In genomic region chr12:42031847-42032564, GRCh38 we compare ENCODE assay signal across 39 cellular contexts.
"Had no signal": no experiment of that assay in that cellular context is flagged by ENCODE, and none has a peak within 500 bp of the region (broad histone marks: within the 10 kb centered on the region; RNA-seq: fewer than 3 reads in every experiment).

No MANE protein-coding gene starts in this region.

- H3K4me3 Mint-ChIP-seq: activated naive CD4-positive, alpha-beta T cell treated with anti-CD3 and anti-CD28 coated beads for 36 hours; activated naive CD4-positive, alpha-beta T cell treated with anti-CD3 and anti-CD28 coated beads, Interleukin-2, amount 10 ng/mL, durations not matched to agents 7 days and 5 days; activated naive CD4-positive, alpha-beta T cell treated with anti-CD3 and anti-CD28 coated beads, Interleukin-2, amount 50 U/mL, for 24 hours; activated naive CD8-positive, alpha-beta T cell; activated naive CD8-positive, alpha-beta T cell treated with anti-CD3 and anti-CD28 coated beads for 36 hours; activated naive CD8-positive, alpha-beta T cell treated with anti-CD3 and anti-CD28 coated beads, Interleukin-2, amount 10 ng/mL, durations not matched to agents 7 days and 5 days; activated naive CD8-positive, alpha-beta T cell treated with anti-CD3 and anti-CD28 coated beads, Interleukin-2, amount 50 U/mL, for 24 hours; activated T-cell treated with anti-CD3 and anti-CD28 coated beads, Interleukin-2, amount 50 U/mL, for 24 hours; activated T-cell treated with anti-CD3 and anti-CD28 coated beads, Interleukin-2, amount 50 U/mL, for 4 hours; activated T-cell treated with anti-CD3 and anti-CD28 coated beads, Interleukin-2, amount 50 U/mL, for 72 hours; activated T-helper 1 cell treated with anti-CD3 and anti-CD28 coated beads, Interleukin-12 subunit alpha, Interleukin-12 subunit beta, Interleukin-2, Interleukin-4 antibody, amounts not matched to agents 30 ng/mL and 10 ng/mL and 1 ng/mL, durations not matched to agents 14 hours and 24 hours and 36 hours; activated T-helper 17 cell treated with anti-CD3 and anti-CD28 coated beads, Interleukin-2, amount 50 U/mL, for 72 hours; brain; central memory CD8-positive, alpha-beta T cell had no signal

- DNase-seq: activated effector memory CD4-positive, alpha-beta T cell treated with anti-CD3 and anti-CD28 coated beads, Interleukin-2, amount 50 U/mL, for 16 hours; activated effector memory CD4-positive, alpha-beta T cell treated with Interleukin-2 at 50 U/mL for 16 hours; activated gamma-delta T cell; activated gamma-delta T cell treated with Interleukin-2 at 50 U/mL for 16 hours; activated naive CD4-positive, alpha-beta T cell; activated naive CD4-positive, alpha-beta T cell treated with anti-CD3 and anti-CD28 coated beads for 36 hours; activated naive CD4-positive, alpha-beta T cell treated with anti-CD3 and anti-CD28 coated beads, Interleukin-2, amount 10 ng/mL, durations not matched to agents 7 days and 5 days; activated naive CD4-positive, alpha-beta T cell treated with anti-CD3 and anti-CD28 coated beads, Interleukin-2, amount 50 U/mL, for 16 hours; activated naive CD4-positive, alpha-beta T cell treated with Interleukin-2 at 50 U/mL for 16 hours; activated naive CD8-positive, alpha-beta T cell treated with anti-CD3 and anti-CD28 coated beads for 36 hours; activated naive CD8-positive, alpha-beta T cell treated with anti-CD3 and anti-CD28 coated beads, Interleukin-2, amount 10 ng/mL, durations not matched to agents 7 days and 5 days; activated naive CD8-positive, alpha-beta T cell treated with anti-CD3 and anti-CD28 coated beads, Interleukin-2, amount 50 U/mL, for 24 hours; activated T-cell treated with anti-CD3 and anti-CD28 coated beads for 4 hours; activated T-cell treated with anti-CD3 and anti-CD28 coated beads, Interleukin-2, amount 50 U/mL, for 1 hour; activated T-cell treated with anti-CD3 and anti-CD28 coated beads, Interleukin-2, amount 50 U/mL, for 24 hours; activated T-cell treated with anti-CD3 and anti-CD28 coated beads, Interleukin-2, amount 50 U/mL, for 4 hours; activated T-cell treated with anti-CD3 and anti-CD28 coated beads, Interleukin-2, amount 50 U/mL, for 48 hours; activated T-cell treated with anti-CD3 and anti-CD28 coated beads, Interleukin-2, amount 50 U/mL, for 72 hours; adrenal gland; amniotic stem cell; amygdala; anterior cingulate cortex; aorta; body of pancreas; brain microvascular endothelial cell; caudate nucleus; central memory CD4-positive, alpha-beta T cell; cerebellar nuclear complex had no signal

- H3K36me3 ChIP-seq: adrenal gland, ascending aorta, brain microvascular endothelial cell, breast epithelium, cardiac muscle cell had no signal

- H3K27me3 ChIP-seq: adrenal gland, ascending aorta, body of pancreas, brain microvascular endothelial cell, breast epithelium, cardiac muscle cell had no signal

- H3K4me1 ChIP-seq: adrenal gland, ascending aorta, body of pancreas, breast epithelium had no signal

- H3K9me3 Mint-ChIP-seq: activated naive CD4-positive, alpha-beta T cell treated with anti-CD3 and anti-CD28 coated beads for 36 hours; activated naive CD4-positive, alpha-beta T cell treated with anti-CD3 and anti-CD28 coated beads, Interleukin-2, amount 10 ng/mL, durations not matched to agents 7 days and 5 days; activated naive CD4-positive, alpha-beta T cell treated with anti-CD3 and anti-CD28 coated beads, Interleukin-2, amount 50 U/mL, for 24 hours; activated naive CD4-positive, alpha-beta T cell treated with anti-CD3 and anti-CD28 coated beads, Interleukin-2, amount 50 U/mL, for 72 hours; activated naive CD8-positive, alpha-beta T cell treated with anti-CD3 and anti-CD28 coated beads, Interleukin-2, amount 10 ng/mL, durations not matched to agents 7 days and 5 days; activated naive CD8-positive, alpha-beta T cell treated with anti-CD3 and anti-CD28 coated beads, Interleukin-2, amount 50 U/mL, for 24 hours; activated T-cell treated with anti-CD3 and anti-CD28 coated beads, Interleukin-2, amount 50 U/mL, for 24 hours; activated T-cell treated with anti-CD3 and anti-CD28 coated beads, Interleukin-2, amount 50 U/mL, for 4 hours; activated T-cell treated with anti-CD3 and anti-CD28 coated beads, Interleukin-2, amount 50 U/mL, for 72 hours; activated T-helper 1 cell treated with anti-CD3 and anti-CD28 coated beads, Interleukin-12 subunit alpha, Interleukin-12 subunit beta, Interleukin-2, Interleukin-4 antibody, amounts not matched to agents 30 ng/mL and 10 ng/mL and 1 ng/mL, durations not matched to agents 14 hours and 24 hours and 36 hours; activated T-helper 17 cell treated with anti-CD3 and anti-CD28 coated beads, Interleukin-2, amount 50 U/mL, for 72 hours; activated T-helper 2 cell treated with anti-CD3 and anti-CD28 coated beads, Interferon-gamma antibody, Interleukin-2, Interleukin-4, amounts not matched to agents 10 μg/mL and 5 μg/mL and 100 μg/mL, durations not matched to agents 14 hours and 24 hours and 36 hours; central memory CD8-positive, alpha-beta T cell had no signal

- H3K27ac Mint-ChIP-seq: activated naive CD4-positive, alpha-beta T cell treated with anti-CD3 and anti-CD28 coated beads for 36 hours; activated naive CD4-positive, alpha-beta T cell treated with anti-CD3 and anti-CD28 coated beads, Interleukin-2, amount 10 ng/mL, durations not matched to agents 7 days and 5 days; activated naive CD4-positive, alpha-beta T cell treated with anti-CD3 and anti-CD28 coated beads, Interleukin-2, amount 50 U/mL, for 24 hours; activated naive CD4-positive, alpha-beta T cell treated with anti-CD3 and anti-CD28 coated beads, Interleukin-2, amount 50 U/mL, for 72 hours; activated naive CD8-positive, alpha-beta T cell; activated naive CD8-positive, alpha-beta T cell treated with anti-CD3 and anti-CD28 coated beads for 36 hours; activated naive CD8-positive, alpha-beta T cell treated with anti-CD3 and anti-CD28 coated beads, Interleukin-2, amount 10 ng/mL, durations not matched to agents 7 days and 5 days; activated naive CD8-positive, alpha-beta T cell treated with anti-CD3 and anti-CD28 coated beads, Interleukin-2, amount 50 U/mL, for 24 hours; activated T-cell treated with anti-CD3 and anti-CD28 coated beads, Interleukin-2, amount 50 U/mL, for 24 hours; activated T-cell treated with anti-CD3 and anti-CD28 coated beads, Interleukin-2, amount 50 U/mL, for 72 hours; activated T-helper 1 cell treated with anti-CD3 and anti-CD28 coated beads, Interleukin-12 subunit alpha, Interleukin-12 subunit beta, Interleukin-2, Interleukin-4 antibody, amounts not matched to agents 30 ng/mL and 10 ng/mL and 1 ng/mL, durations not matched to agents 14 hours and 24 hours and 36 hours; activated T-helper 17 cell treated with anti-CD3 and anti-CD28 coated beads, Interleukin-2, amount 50 U/mL, for 72 hours; activated T-helper 2 cell treated with anti-CD3 and anti-CD28 coated beads, Interferon-gamma antibody, Interleukin-2, Interleukin-4, amounts not matched to agents 10 μg/mL and 5 μg/mL and 100 μg/mL, durations not matched to agents 14 hours and 24 hours and 36 hours; brain had no signal

- H3K9me3 ChIP-seq: adrenal gland, body of pancreas had no signal

- H3K36me3 Mint-ChIP-seq: activated naive CD4-positive, alpha-beta T cell treated with anti-CD3 and anti-CD28 coated beads, Interleukin-2, amount 10 ng/mL, durations not matched to agents 7 days and 5 days; activated naive CD4-positive, alpha-beta T cell treated with anti-CD3 and anti-CD28 coated beads, Interleukin-2, amount 50 U/mL, for 24 hours; activated naive CD4-positive, alpha-beta T cell treated with anti-CD3 and anti-CD28 coated beads, Interleukin-2, amount 50 U/mL, for 72 hours; activated naive CD8-positive, alpha-beta T cell; activated naive CD8-positive, alpha-beta T cell treated with anti-CD3 and anti-CD28 coated beads for 36 hours; activated naive CD8-positive, alpha-beta T cell treated with anti-CD3 and anti-CD28 coated beads, Interleukin-2, amount 10 ng/mL, durations not matched to agents 7 days and 5 days; brain had no signal

- H3K4me3 ChIP-seq: adrenal gland, ascending aorta, body of pancreas, breast epithelium, cardiac muscle cell had no signal

- H3K4me1 Mint-ChIP-seq: activated naive CD4-positive, alpha-beta T cell treated with anti-CD3 and anti-CD28 coated beads, Interleukin-2, amount 10 ng/mL, durations not matched to agents 7 days and 5 days; activated naive CD4-positive, alpha-beta T cell treated with anti-CD3 and anti-CD28 coated beads, Interleukin-2, amount 50 U/mL, for 24 hours; activated naive CD8-positive, alpha-beta T cell treated with anti-CD3 and anti-CD28 coated beads for 36 hours; activated naive CD8-positive, alpha-beta T cell treated with anti-CD3 and anti-CD28 coated beads, Interleukin-2, amount 10 ng/mL, durations not matched to agents 7 days and 5 days; activated naive CD8-positive, alpha-beta T cell treated with anti-CD3 and anti-CD28 coated beads, Interleukin-2, amount 50 U/mL, for 24 hours; activated T-helper 17 cell treated with anti-CD3 and anti-CD28 coated beads, Interleukin-2, amount 50 U/mL, for 72 hours; brain; central memory CD8-positive, alpha-beta T cell had no signal

- H3K27ac ChIP-seq: adrenal gland, ascending aorta, body of pancreas, brain microvascular endothelial cell, breast epithelium, cardiac muscle cell had no signal

- H3K27me3 Mint-ChIP-seq: activated naive CD4-positive, alpha-beta T cell treated with anti-CD3 and anti-CD28 coated beads, Interleukin-2, amount 10 ng/mL, durations not matched to agents 7 days and 5 days; activated naive CD8-positive, alpha-beta T cell had no signal
